ENCODE assay signal across 8 cellular contexts in the genomic region with DNA sequence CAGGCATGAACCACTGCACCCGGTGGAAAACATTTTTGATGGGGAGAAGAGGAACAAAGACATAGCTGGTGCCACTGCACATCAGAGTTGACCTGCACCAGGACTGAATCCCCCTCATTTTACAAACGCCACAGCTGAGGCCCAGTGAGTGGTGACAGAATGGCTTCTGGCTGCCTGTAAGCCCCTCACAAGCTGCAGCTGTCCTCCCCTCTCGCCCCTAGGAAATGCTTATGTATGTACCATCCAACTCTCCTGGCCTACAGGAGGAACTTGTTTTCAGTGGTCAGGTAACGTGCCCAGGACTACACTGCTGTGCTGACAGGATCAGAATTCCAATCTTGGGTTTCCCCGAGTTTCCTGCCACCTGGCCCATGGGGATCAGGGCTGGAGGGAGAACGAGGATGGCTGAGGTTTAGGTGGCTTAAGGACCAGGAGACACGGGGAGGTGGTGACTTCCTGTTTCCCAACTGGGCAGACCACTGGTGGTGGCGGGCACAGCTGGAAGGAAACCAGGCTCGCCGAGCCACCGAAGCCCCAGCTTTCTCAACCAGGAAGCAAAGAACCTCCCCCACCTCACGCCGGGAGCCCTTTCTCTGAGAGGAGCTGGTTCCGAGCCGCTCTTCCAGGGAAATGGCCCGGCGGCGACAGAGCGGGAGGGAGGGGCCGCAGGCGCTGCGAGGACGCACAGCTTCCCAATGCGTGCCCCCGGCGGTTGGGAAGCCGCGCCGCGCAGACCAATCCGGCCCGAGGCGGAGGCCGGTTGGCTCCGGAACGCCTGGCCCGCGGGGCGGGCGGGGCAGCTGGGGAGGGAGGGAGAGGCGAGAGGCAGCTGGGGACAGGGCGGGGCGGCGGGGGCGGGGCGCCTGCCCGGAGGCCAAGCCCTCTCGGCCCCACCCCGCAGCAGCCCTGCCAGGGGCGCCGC. TPM values are rescaled to one million over a fixed set of nuclear protein-coding genes. Genes with fewer than 3 reads are reported as not detected.
DNase-seq lines count a peak whose midpoint lies in the region; ATAC-seq and TF ChIP-seq lines count a peak whose summit lies in the region.

No MANE protein-coding gene starts in this region.

- DNase-seq in AG20443 (ENCODE audit: low spot score) (peak; percentile 99), NCI-H446 treated with DMSO at 0.1 percent for 48 hours (lab: John Stamatoyannopoulos, UW) (peak; percentile 72), ecto neural progenitor cell (ENCODE audit: low spot score) (peak; percentile 96), lower lobe of right lung (peak; percentile 96)
- peak; percentile 89 for DNase-seq in activated CD4-positive, alpha-beta T cell treated with anti-CD3 and anti-CD28 coated beads for 48 hours
- peak; percentile 82 to 88 for DNase-seq in stimulated activated CD4-positive, alpha-beta T cell treated with anti-CD3 and anti-CD28 coated beads, Interleukin-4, amount 100 ng/mL, for 48 hours (ENCODE audit: low read depth in 2 of 2)

- H3K27ac ChIP-seq in lower lobe of right lung: peak overlapping the region; percentile 91

- H3K4me1 ChIP-seq in lower lobe of right lung: peaks cover 9% of the 10 kb centered on the region

- peak overlapping the region; percentile 66 for H3K4me3 ChIP-seq in lower lobe of right lung

- H3K27me3 ChIP-seq in lower lobe of right lung (ENCODE audit: low read depth): no peaks in the 10 kb centered on the region

- H3K9me3 ChIP-seq in lower lobe of right lung: no peaks in the 10 kb centered on the region

- no peaks in the 10 kb centered on the region for H3K36me3 ChIP-seq in lower lobe of right lung

- no peak for TF ChIP-seq CTCF in lower lobe of right lung (IDR thresholded peaks at IDR 0.05)

- ATAC-seq in GM19023 (IDR thresholded peaks at IDR 0.05; ENCODE audit: unreplicated experiment) (peak; percentile 73), HG03175 (IDR thresholded peaks at IDR 0.05; ENCODE audit: unreplicated experiment) (peak; percentile 70), lower lobe of right lung (peak; percentile 95 to 97)

- intact Hi-C loops in lower lobe of right lung (cut with DNase I): no loop called here

RNA-seq across cellular contexts. Expression of a gene that starts 1.0 kb away (rescaled TPM):
- total RNA-seq in lower lobe of right lung: 15.7 TPM

RNA-seq across cellular contexts. Expression of a gene that starts 12.6 kb away (rescaled TPM):
- total RNA-seq in lower lobe of right lung: 18.9 TPM

Comparison
In these comparisons a context has a peak if more than half of its experiments do, and no peak if none do; other contexts are left out.
1. Peak in every context shown above with its lines: DNase-seq, ATAC-seq, H3K4me3 ChIP-seq and H3K27ac ChIP-seq.